18 cellular contexts compared by ENCODE assay signal in genomic region chr2:145655366-145655765, GRCh38.
DNase-seq lines count a peak whose midpoint lies in the region; ATAC-seq and TF ChIP-seq lines count a peak whose summit lies in the region.
"Had no signal": no experiment of that assay in that cellular context is flagged by ENCODE, and none has a peak within 500 bp of the region (broad histone marks: within the 10 kb centered on the region; RNA-seq: fewer than 3 reads in every experiment).

No MANE protein-coding gene starts in this region.

- no peak for TF ChIP-seq CTCF in A673 (conservative IDR thresholded peaks at IDR 0.05; ENCODE audit: low read depth, low read length)
- no peak for TF ChIP-seq CTCF in nephron (IDR thresholded peaks at IDR 0.05; ENCODE audit: unreplicated experiment in 3 of 3)
- no peak for TF ChIP-seq CTCF in coronary artery (IDR thresholded peaks at IDR 0.05)

- peak overlapping the region; percentile 83 for H3K27ac ChIP-seq in A673 (ENCODE audit: low read depth, low read length, poor library complexity, severe bottlenecking)
- H3K27ac ChIP-seq in SK-N-MC: peak overlapping the region; percentile 90
- H3K27ac ChIP-seq in coronary artery: no peak overlapping the region

- H3K9me3 ChIP-seq in A673 (ENCODE audit: low read depth, low read length, poor library complexity, severe bottlenecking): no peaks in the 10 kb centered on the region
- H3K9me3 ChIP-seq in SK-N-MC (ENCODE audit: low read depth, low read length): no peaks in the 10 kb centered on the region
- H3K9me3 ChIP-seq: BE2C, HAP-1 had no signal

- H3K27me3 Mint-ChIP-seq in nephron (ENCODE audit: low read depth): no peaks in the 10 kb centered on the region
- H3K27me3 Mint-ChIP-seq: CD4-positive, CD25-positive, alpha-beta regulatory T cell; CD8-positive, alpha-beta memory T cell had no signal

- CTCF ChIA-PET in A673 (lab: Charles Lee): no interaction called here

- POLR2A ChIA-PET in A673 (lab: Charles Lee; ENCODE audit: low non-redundant PET): no interaction called here

- H3K4me1 Mint-ChIP-seq in nephron: peaks cover 24% of the 10 kb centered on the region
- H3K4me1 Mint-ChIP-seq: CD4-positive, CD25-positive, alpha-beta regulatory T cell; CD8-positive, alpha-beta memory T cell had no signal

- H3K9ac ChIP-seq in SK-N-MC (ENCODE audit: insufficient read length): no peak overlapping the region
- H3K9ac ChIP-seq: GM23248 had no signal

- no peaks in the 10 kb centered on the region for H3K9me3 Mint-ChIP-seq in nephron

- no peak overlapping the region for H3K4me3 Mint-ChIP-seq in nephron
- H3K4me3 Mint-ChIP-seq: CD4-positive, CD25-positive, alpha-beta regulatory T cell; CD8-positive, alpha-beta memory T cell had no signal

- H3K27ac Mint-ChIP-seq in nephron: peak overlapping the region; percentile 11 to 54 (median 48)
- H3K27ac Mint-ChIP-seq: CD4-positive, CD25-positive, alpha-beta regulatory T cell; CD8-positive, alpha-beta memory T cell had no signal

- H3K4me1 ChIP-seq in A673 (ENCODE audit: insufficient read depth, low read length, poor library complexity, severe bottlenecking): peaks cover 59% of the 10 kb centered on the region
- H3K4me1 ChIP-seq: BE2C had no signal

- DNase-seq in A673 (ENCODE audit: low spot score) (peak; percentile 92), NCI-H526 (lab: John Stamatoyannopoulos, UW) (peak; percentile 39 to 50), SK-N-MC (ENCODE audit: low read depth, low spot score) (peak; percentile 70), T-helper 9 cell (no peak), NCI-H524 treated with DMSO at 0.1 percent for 48 hours (lab: John Stamatoyannopoulos, UW) (no peak), coronary artery (ENCODE audit: low spot score) (no peak)
- DNase-seq: 8988T; ACHN; BE2C; C1 segment of cervical spinal cord; CD4-positive, CD25-positive, alpha-beta regulatory T cell; CD8-positive, alpha-beta memory T cell; COR-L47; IMR-90 had no signal

- H3K36me3 Mint-ChIP-seq in nephron (ENCODE audit: low read depth): no peaks in the 10 kb centered on the region
- H3K36me3 Mint-ChIP-seq: CD4-positive, CD25-positive, alpha-beta regulatory T cell; CD8-positive, alpha-beta memory T cell had no signal

- no TSS peak for BruUV-seq in A673 (replicated peaks; lab: Mats Ljungman, UMichigan)

- no peak overlapping the region for H3K4me3 ChIP-seq in A673 (ENCODE audit: low read depth, low read length, poor library complexity, severe bottlenecking)
- peak overlapping the region; percentile 69 for H3K4me3 ChIP-seq in SK-N-MC
- H3K4me3 ChIP-seq in coronary artery: no peak overlapping the region
- H3K4me3 ChIP-seq: GM23248, HAP-1 had no signal

- no peaks in the 10 kb centered on the region for H3K36me3 ChIP-seq in A673 (ENCODE audit: insufficient read depth, low read length, poor library complexity, severe bottlenecking)
- H3K36me3 ChIP-seq in SK-N-MC (ENCODE audit: insufficient read depth, low read length): no peaks in the 10 kb centered on the region
- H3K36me3 ChIP-seq: BE2C, HAP-1 had no signal

- ATAC-seq in GM19455 (IDR thresholded peaks at IDR 0.05; ENCODE audit: unreplicated experiment): no peak

- intact Hi-C loops in A673 (cut with micrococcal nuclease; ENCODE audit: unreplicated experiment): loop anchor here (2.0 to 10.0 kb wide), 4 partner anchors 97 to 1338 kb away; no protein-coding TSS in a partner anchor

- no peaks in the 10 kb centered on the region for H3K27me3 ChIP-seq in A673 (replicated peaks; ENCODE audit: insufficient read depth, low read depth, low read length, poor library complexity)
- H3K27me3 ChIP-seq: BE2C had no signal

Comparison
In these comparisons a context has a peak if more than half of its experiments do, and no peak if none do; other contexts are left out.
1. DNase-seq: peak in A673 (single experiment), NCI-H526 (2 of 2) and SK-N-MC (single experiment); none in T-helper 9 cell (single experiment), NCI-H524 treated with DMSO at 0.1 percent for 48 hours (single experiment) and coronary artery (single experiment).
2. H3K27ac ChIP-seq: peak in A673 (single experiment) and SK-N-MC (single experiment); none in coronary artery (0 of 2).